In the genomic region with DNA sequence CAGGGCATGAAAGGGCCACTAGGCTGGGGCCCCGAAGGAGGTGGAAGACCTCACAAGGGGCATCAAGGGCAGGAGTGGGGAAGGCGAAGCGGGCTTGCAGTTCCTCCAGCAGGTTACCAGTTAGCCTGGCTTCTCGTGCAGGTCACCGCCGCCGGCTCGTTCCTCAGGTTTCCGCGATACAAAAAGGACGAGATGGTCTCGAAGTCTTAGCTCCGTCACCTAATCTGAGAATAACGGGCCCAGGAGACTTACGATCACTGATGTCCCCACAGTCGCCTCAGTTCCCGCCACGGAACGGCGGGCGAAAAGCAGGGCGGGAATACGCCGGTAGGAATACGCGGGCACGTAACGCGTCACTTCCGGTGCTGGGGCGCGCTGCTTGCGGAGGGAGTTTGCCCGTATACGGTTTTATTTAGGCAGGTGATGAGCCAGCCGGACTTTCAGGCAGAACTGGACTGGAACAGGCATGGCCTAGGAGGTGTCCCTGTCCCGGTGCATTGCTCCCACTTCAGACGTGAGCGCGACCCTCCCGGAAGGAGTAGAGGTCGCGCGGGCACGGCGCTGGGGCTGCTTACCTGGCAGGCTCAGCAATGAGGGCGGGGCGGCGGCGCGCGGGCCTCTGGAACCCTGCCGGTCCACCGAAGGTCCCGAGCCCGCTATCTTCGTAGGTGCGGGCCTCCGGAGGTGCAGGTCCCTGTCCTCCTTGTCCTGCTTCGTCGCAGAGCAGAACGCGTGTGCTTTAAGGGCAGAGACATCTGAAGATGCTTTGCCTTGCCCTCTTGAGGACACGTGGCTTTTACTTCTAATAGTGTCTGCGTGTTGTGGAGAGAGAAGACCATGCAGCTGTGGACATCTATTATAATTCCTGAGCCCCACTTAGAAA, we compare ENCODE assay signal across 8 cellular contexts. TPM values are rescaled to one million over a fixed set of nuclear protein-coding genes. Genes with fewer than 3 reads are reported as not detected.
A peak's percentile ranks its signal among the peaks of the same experiment; 100 is the strongest.
DNase-seq lines count a peak whose midpoint lies in the region; ATAC-seq and TF ChIP-seq lines count a peak whose summit lies in the region.

A gene with protein sequence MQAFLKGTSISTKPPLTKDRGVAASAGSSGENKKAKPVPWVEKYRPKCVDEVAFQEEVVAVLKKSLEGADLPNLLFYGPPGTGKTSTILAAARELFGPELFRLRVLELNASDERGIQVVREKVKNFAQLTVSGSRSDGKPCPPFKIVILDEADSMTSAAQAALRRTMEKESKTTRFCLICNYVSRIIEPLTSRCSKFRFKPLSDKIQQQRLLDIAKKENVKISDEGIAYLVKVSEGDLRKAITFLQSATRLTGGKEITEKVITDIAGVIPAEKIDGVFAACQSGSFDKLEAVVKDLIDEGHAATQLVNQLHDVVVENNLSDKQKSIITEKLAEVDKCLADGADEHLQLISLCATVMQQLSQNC (minus strand): TSS at position 310 of the 883 bp plus-strand sequence. CDS start 1,769 bp downstream, outside the sequence.

- H3K9me3 ChIP-seq in osteoblast (ENCODE audit: low read depth, low read length) (no peaks in the 10 kb centered on the region), thymus (ENCODE audit: control insufficient read depth) (peaks cover 1% of the 10 kb centered on the region)

- H4K20me1 ChIP-seq in osteoblast (ENCODE audit: insufficient read depth, low read length), result no peaks in the 10 kb centered on the region

- peak; percentile 89 for DNase-seq in GM06990 (ENCODE audit: extremely low read depth, insufficient read length)
- DNase-seq in HEK293T (ENCODE audit: extremely low spot score), result peak; percentile 74
- peak; percentile 78 for DNase-seq in MV-4-11 (lab: John Stamatoyannopoulos, UW)
- DNase-seq in activated naive CD4-positive, alpha-beta T cell treated with anti-CD3 and anti-CD28 coated beads, Interleukin-2, amount 50 U/mL, for 16 hours, result peak; percentile 88
- peak; percentile 71 for DNase-seq in glomerular visceral epithelial cell (ENCODE audit: extremely low spot score)
- peak; percentile 92 for DNase-seq in osteoblast (ENCODE audit: insufficient read length, low spot score, missing footprints)

- H3K4me3 ChIP-seq in GM06990 (replicated peaks; ENCODE audit: low read depth, low read length) (peak within 1 kb of the TSS; percentile 92), osteoblast (ENCODE audit: insufficient read depth, low read length) (peak within 1 kb of the TSS; percentile 97), thymus (ENCODE audit: low read length) (peak within 1 kb of the TSS; percentile 89)

- peak; percentile 96 for ATAC-seq in SK-N-SH treated with all-trans-retinoic acid at 6 μM for 48 hours

- no peaks in the 10 kb centered on the region; the same call in 1 of the 2 replicates for H3K36me3 ChIP-seq in GM06990 (ENCODE audit: control insufficient read depth, insufficient read depth, low read length)
- peaks cover 13% of the 10 kb centered on the region for H3K36me3 ChIP-seq in osteoblast (ENCODE audit: insufficient read depth, low read length)
- H3K36me3 ChIP-seq in thymus (ENCODE audit: control insufficient read depth, insufficient read depth), result peaks cover 3% of the 10 kb centered on the region

- POLR2A ChIA-PET in HEK293T (lab: Yijun Ruan, JAX), result interaction anchor here (0.8 to 3.3 kb wide), 7 partner anchors 13 to 154 kb away, joined by 3 to 24 read pairs (median 4); a partner anchor contains a TSS

- H3K79me2 ChIP-seq in osteoblast (ENCODE audit: insufficient read depth, low read length), result peaks cover 20% of the 10 kb centered on the region

- CTCF ChIA-PET in HEK293T (lab: Yijun Ruan, JAX), result interaction anchor here (0.5 to 0.9 kb wide), 2 partner anchors 15 to 132 kb away, joined by 3 read pairs; no protein-coding TSS in a partner anchor

- H3K27me3 ChIP-seq in GM06990 (replicated peaks; ENCODE audit: control insufficient read depth, insufficient read depth, low read length), result no peaks in the 10 kb centered on the region
- H3K27me3 ChIP-seq in osteoblast (ENCODE audit: insufficient read depth, low read length), result no peaks in the 10 kb centered on the region
- no peaks in the 10 kb centered on the region for H3K27me3 ChIP-seq in thymus (ENCODE audit: control insufficient read depth, insufficient read depth)

- H3K27ac ChIP-seq in osteoblast (ENCODE audit: low read depth, low read length) (peak within 1 kb of the TSS; percentile 83), thymus (ENCODE audit: low read depth) (peak within 1 kb of the TSS; percentile 90)

- WGBS in thymus, result under 1% methylated on average over 65 of the region's 65 CpGs

- TF ChIP-seq CTCF in GM06990 (IDR thresholded peaks at IDR 0.05; ENCODE audit: insufficient read depth, low read length, poor library complexity, severe bottlenecking) (no peak), osteoblast (IDR thresholded peaks at IDR 0.05; ENCODE audit: extremely low read depth, low read depth, low read length) (no peak)

- peak within 1 kb of the TSS; percentile 89 for H3K4me2 ChIP-seq in osteoblast (ENCODE audit: insufficient read depth, low read length)

- peak within 1 kb of the TSS; percentile 100 for H2AFZ ChIP-seq in osteoblast (ENCODE audit: low read length)

- peaks cover 13% of the 10 kb centered on the region for H3K4me1 ChIP-seq in osteoblast (ENCODE audit: insufficient read depth, low read length)
- peaks cover 7% of the 10 kb centered on the region for H3K4me1 ChIP-seq in thymus (ENCODE audit: control insufficient read depth, insufficient read depth, low read length)

TF ChIP-seq in HEK293T, 16 proteins besides CTCF, POLR2A, EP300 and RAD21:
- TF ChIP-seq SP1 (IDR thresholded peaks at IDR 0.05) (no peak), ZNF384 (IDR thresholded peaks at IDR 0.05) (no peak), LEF1 (IDR thresholded peaks at IDR 0.05; ENCODE audit: borderline replicate concordance) (no peak), FOXK2 (IDR thresholded peaks at IDR 0.05) (no peak), L3MBTL2 (conservative IDR thresholded peaks at IDR 0.05) (peak; percentile 76), FOXM1 (IDR thresholded peaks at IDR 0.05; ENCODE audit: borderline replicate concordance) (no peak)
- TF ChIP-seq, protein P1, sequence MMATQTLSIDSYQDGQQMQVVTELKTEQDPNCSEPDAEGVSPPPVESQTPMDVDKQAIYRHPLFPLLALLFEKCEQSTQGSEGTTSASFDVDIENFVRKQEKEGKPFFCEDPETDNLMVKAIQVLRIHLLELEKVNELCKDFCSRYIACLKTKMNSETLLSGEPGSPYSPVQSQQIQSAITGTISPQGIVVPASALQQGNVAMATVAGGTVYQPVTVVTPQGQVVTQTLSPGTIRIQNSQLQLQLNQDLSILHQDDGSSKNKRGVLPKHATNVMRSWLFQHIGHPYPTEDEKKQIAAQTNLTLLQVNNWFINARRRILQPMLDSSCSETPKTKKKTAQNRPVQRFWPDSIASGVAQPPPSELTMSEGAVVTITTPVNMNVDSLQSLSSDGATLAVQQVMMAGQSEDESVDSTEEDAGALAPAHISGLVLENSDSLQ (IDR thresholded peaks at IDR 0.05), result no peak

TF ChIP-seq in SK-N-SH treated with all-trans-retinoic acid at 6 μM for 48 hours, 23 proteins besides CTCF, POLR2A, EP300 and RAD21:
- TF ChIP-seq ZFP3 (CRISPR knock-in tag; IDR thresholded peaks at IDR 0.05), result peak; percentile 68; the same call in 1 of the 2 replicates
- TF ChIP-seq, protein P2, sequence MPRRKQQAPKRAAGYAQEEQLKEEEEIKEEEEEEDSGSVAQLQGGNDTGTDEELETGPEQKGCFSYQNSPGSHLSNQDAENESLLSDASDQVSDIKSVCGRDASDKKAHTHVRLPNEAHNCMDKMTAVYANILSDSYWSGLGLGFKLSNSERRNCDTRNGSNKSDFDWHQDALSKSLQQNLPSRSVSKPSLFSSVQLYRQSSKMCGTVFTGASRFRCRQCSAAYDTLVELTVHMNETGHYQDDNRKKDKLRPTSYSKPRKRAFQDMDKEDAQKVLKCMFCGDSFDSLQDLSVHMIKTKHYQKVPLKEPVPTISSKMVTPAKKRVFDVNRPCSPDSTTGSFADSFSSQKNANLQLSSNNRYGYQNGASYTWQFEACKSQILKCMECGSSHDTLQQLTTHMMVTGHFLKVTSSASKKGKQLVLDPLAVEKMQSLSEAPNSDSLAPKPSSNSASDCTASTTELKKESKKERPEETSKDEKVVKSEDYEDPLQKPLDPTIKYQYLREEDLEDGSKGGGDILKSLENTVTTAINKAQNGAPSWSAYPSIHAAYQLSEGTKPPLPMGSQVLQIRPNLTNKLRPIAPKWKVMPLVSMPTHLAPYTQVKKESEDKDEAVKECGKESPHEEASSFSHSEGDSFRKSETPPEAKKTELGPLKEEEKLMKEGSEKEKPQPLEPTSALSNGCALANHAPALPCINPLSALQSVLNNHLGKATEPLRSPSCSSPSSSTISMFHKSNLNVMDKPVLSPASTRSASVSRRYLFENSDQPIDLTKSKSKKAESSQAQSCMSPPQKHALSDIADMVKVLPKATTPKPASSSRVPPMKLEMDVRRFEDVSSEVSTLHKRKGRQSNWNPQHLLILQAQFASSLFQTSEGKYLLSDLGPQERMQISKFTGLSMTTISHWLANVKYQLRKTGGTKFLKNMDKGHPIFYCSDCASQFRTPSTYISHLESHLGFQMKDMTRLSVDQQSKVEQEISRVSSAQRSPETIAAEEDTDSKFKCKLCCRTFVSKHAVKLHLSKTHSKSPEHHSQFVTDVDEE (CRISPR knock-in tag; IDR thresholded peaks at IDR 0.05), result no peak
- TF ChIP-seq ZNF8 (CRISPR knock-in tag; IDR thresholded peaks at IDR 0.05), result no peak
- no peak; the same call in 1 of the 2 replicates for TF ChIP-seq GLIS3 (CRISPR knock-in tag; IDR thresholded peaks at IDR 0.05)

RNA-seq across cellular contexts. Expression of the gene that starts here (rescaled TPM):
- 16.5 and 18.1 TPM in 2 replicates for total RNA-seq in osteoblast
- polyA plus RNA-seq in thymus, result 28.2 TPM

Comparison
In these comparisons a context has a peak if more than half of its experiments do, and no peak if none do; other contexts are left out.
1. Peak in every context shown above with its lines: DNase-seq, ATAC-seq, H3K4me3 ChIP-seq and H3K27ac ChIP-seq.